Comparison of ENCODE assay signal across 8 cellular contexts in the genomic region with DNA sequence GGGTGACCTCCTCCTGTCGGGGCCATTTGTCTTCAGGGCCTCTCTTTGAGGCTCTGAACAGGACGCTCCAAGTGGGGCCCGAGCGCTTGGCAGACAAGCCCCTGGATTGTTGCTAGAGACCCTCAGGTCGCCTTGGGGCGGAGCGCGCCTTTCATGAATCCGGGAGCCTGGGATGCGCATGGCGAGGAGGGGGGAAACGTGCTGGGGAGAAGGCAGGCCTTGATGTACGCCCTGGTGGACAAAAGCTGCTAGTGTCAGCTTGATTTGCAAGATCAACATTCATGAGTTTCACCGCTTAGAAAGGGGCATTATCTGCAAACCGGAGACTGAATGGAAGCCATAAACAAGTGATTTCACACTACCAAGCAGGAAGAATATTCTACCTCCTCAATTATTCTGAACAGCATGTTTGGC.
DNase-seq lines count a peak whose midpoint lies in the region; ATAC-seq, FAIRE-seq and TF ChIP-seq lines count a peak whose summit lies in the region.

No MANE protein-coding gene starts in this region.

- H3K27me3 ChIP-seq in BLaER1 (no peaks in the 10 kb centered on the region), NT2/D1 (ENCODE audit: insufficient read depth, insufficient read length) (no peaks in the 10 kb centered on the region), endodermal cell (ENCODE audit: control insufficient read depth, insufficient read depth, low read length, poor library complexity, severe bottlenecking) (no peaks in the 10 kb centered on the region), aorta (ENCODE audit: control insufficient read depth in 1 of 2, insufficient read depth in 2 of 2, low read length in 1 of 2) (no peaks in the 10 kb centered on the region)

- TF ChIP-seq CTCF in endodermal cell (conservative IDR thresholded peaks at IDR 0.05), result peak; percentile 86

- H3K9me3 Mint-ChIP-seq in endodermal cell, result peaks cover 1% of the 10 kb centered on the region

- H3K27ac ChIP-seq in BLaER1 (peak overlapping the region; percentile 93), endodermal cell (ENCODE audit: low read depth, low read length) (peak overlapping the region; percentile 97), aorta (ENCODE audit: low read depth in 1 of 2, low read length in 2 of 2) (no peak overlapping the region)

- WGBS in endodermal cell (ENCODE audit: insufficient coverage in 1 of 2, insufficient read length in 1 of 2), 2 experiments, result 27 to 29% methylated on average over 7 to 15 of the region's 15 CpGs
- 10 to 11% methylated on average over 15 of the region's 15 CpGs for WGBS in aorta, 2 donors

- ATAC-seq in GM19463 (IDR thresholded peaks at IDR 0.05; ENCODE audit: unreplicated experiment), result peak; percentile 21
- ATAC-seq in aorta (ENCODE audit: low FRiP score), result peak; percentile 45

- H3K4me3 ChIP-seq in BLaER1 (peak overlapping the region; percentile 64), NT2/D1 (ENCODE audit: insufficient read length, low read depth) (peak overlapping the region; percentile 64), endodermal cell (ENCODE audit: low read length) (peak overlapping the region; percentile 75), aorta (ENCODE audit: low read length in 2 of 2) (peak overlapping the region; percentile 45 to 50)

- H3K9ac ChIP-seq in BLaER1 (no peak overlapping the region), NT2/D1 (ENCODE audit: insufficient read length, low read depth) (peak overlapping the region; percentile 69), endodermal cell (ENCODE audit: extremely low read depth, low read length, poor library complexity, severe bottlenecking) (no peak overlapping the region)

- no peak for FAIRE-seq in RCC 7860 (lab: Jason Lieb, UNC)

- H3K9me3 ChIP-seq in BLaER1 (peaks cover 17% of the 10 kb centered on the region), NT2/D1 (ENCODE audit: insufficient read depth, low read length) (peaks cover 17% of the 10 kb centered on the region), endodermal cell (ENCODE audit: control insufficient read depth, low read length) (peaks cover 15% of the 10 kb centered on the region), aorta (ENCODE audit: control insufficient read depth, low read length) (no peaks in the 10 kb centered on the region)

- intact Hi-C loops in aorta (cut with DNase I), result loop anchor here (5.0 to 10.0 kb wide), 2 partner anchors 601 to 603 kb away; a partner anchor contains a TSS

- peak; percentile 84 for DNase-seq in NT2/D1 (ENCODE audit: low read depth, low spot score)
- peak; percentile 94 for DNase-seq in endodermal cell
- DNase-seq in midbrain (lab: John Stamatoyannopoulos, UW), result peak; percentile 79
- DNase-seq in aorta, result peak in 1 of 2 donors; percentile 78
- no peak for DNase-seq in NCI-H1048 (lab: John Stamatoyannopoulos, UW)
- DNase-seq in RCC 7860 (ENCODE audit: low spot score), result no peak

- peaks cover 34% of the 10 kb centered on the region for H3K4me1 ChIP-seq in BLaER1
- no peaks in the 10 kb centered on the region for H3K4me1 ChIP-seq in NT2/D1 (ENCODE audit: insufficient read depth, insufficient read length)
- H3K4me1 ChIP-seq in endodermal cell (ENCODE audit: control insufficient read depth, insufficient read depth, low read length), result peaks cover 3% of the 10 kb centered on the region
- no peaks in the 10 kb centered on the region for H3K4me1 ChIP-seq in aorta (ENCODE audit: control insufficient read depth in 1 of 2, insufficient read depth in 2 of 2, low read length in 2 of 2)

- H3K27ac Mint-ChIP-seq in endodermal cell, result peak overlapping the region; percentile 84

- peak overlapping the region; percentile 60 for H3K4me3 Mint-ChIP-seq in endodermal cell

- no peaks in the 10 kb centered on the region for H4K20me1 ChIP-seq in BLaER1

- no peaks in the 10 kb centered on the region for H3K27me3 Mint-ChIP-seq in endodermal cell (ENCODE audit: insufficient read depth)

- peaks cover 20% of the 10 kb centered on the region for H3K36me3 Mint-ChIP-seq in endodermal cell (ENCODE audit: low read depth)

- peaks cover 5% of the 10 kb centered on the region; the same call in 1 of the 2 replicates for H3K36me3 ChIP-seq in BLaER1
- H3K36me3 ChIP-seq in NT2/D1 (ENCODE audit: insufficient read depth, insufficient read length, low read length), result no peaks in the 10 kb centered on the region
- H3K36me3 ChIP-seq in endodermal cell (ENCODE audit: control insufficient read depth, insufficient read depth, low read length), result peaks cover 13% of the 10 kb centered on the region
- H3K36me3 ChIP-seq in aorta (ENCODE audit: control insufficient read depth in 1 of 2, insufficient read depth in 2 of 2, low read length in 1 of 2), result no peaks in the 10 kb centered on the region

- peak overlapping the region; percentile 76 for H3K4me2 ChIP-seq in BLaER1

- H3K4me1 Mint-ChIP-seq in endodermal cell, result peaks cover 44% of the 10 kb centered on the region

Comparison
In these comparisons a context has a peak if more than half of its experiments do, and no peak if none do; other contexts are left out.
1. H3K27ac ChIP-seq: peak in BLaER1 (single experiment) and endodermal cell (single experiment); none in aorta (0 of 2).
2. DNase-seq: peak in NT2/D1 (single experiment), endodermal cell (single experiment) and midbrain (single experiment); none in NCI-H1048 (single experiment) and RCC 7860 (single experiment).
3. Peak in every context shown above with its lines, with median percentiles within 50 percentile points of each other: H3K4me3 ChIP-seq.